In the genomic region with DNA sequence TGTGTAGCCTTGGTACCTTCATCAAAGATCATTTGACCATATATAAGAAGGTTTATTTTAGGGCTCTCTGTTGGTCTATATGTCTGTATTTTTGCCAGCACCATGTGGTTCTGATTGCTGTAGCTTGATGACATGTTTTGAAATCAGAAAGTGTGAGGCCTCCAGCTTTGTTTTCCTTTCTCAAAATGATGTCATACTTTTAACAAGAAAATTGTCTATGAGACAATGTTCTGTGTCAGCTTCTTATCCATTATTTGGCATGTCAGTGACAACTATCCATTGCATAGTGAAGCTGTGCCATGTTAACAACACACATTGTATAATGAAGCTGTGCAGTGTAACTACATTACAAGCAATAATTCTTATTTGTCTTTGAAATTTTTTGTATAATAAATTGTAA, we compare ENCODE assay signal across 32 cellular contexts. TPM values are rescaled to one million over a fixed set of nuclear protein-coding genes. Genes with fewer than 3 reads are reported as not detected.
"Had no signal": no experiment of that assay in that cellular context is flagged by ENCODE, and none has a peak within 500 bp of the region (broad histone marks: within the 10 kb centered on the region; RNA-seq: fewer than 3 reads in every experiment).

No MANE protein-coding gene starts in this region.

- ATAC-seq: activated CD4-positive, alpha-beta T cell treated with anti-CD3 and anti-CD28 coated beads for 36 hours; activated CD8-positive, alpha-beta memory T cell treated with anti-CD3 and anti-CD28 coated beads, Interleukin-2, amount 10 ng/mL, durations not matched to agents 7 days and 5 days; activated CD8-positive, alpha-beta T cell treated with anti-CD3 and anti-CD28 coated beads, Interleukin-2, amount 10 ng/mL, durations not matched to agents 7 days and 5 days; activated naive CD8-positive, alpha-beta T cell treated with anti-CD3 and anti-CD28 coated beads, Interleukin-2, amount 50 U/mL, for 24 hours; body of pancreas; esophagus mucosa had no signal

- DNase-seq: activated CD4-positive, alpha-beta memory T cell treated with anti-CD3 and anti-CD28 coated beads for 36 hours; activated CD4-positive, alpha-beta T cell treated with anti-CD3 and anti-CD28 coated beads for 36 hours; activated CD4-positive, alpha-beta T cell treated with anti-CD3 and anti-CD28 coated beads, Interleukin-2, amount 10 ng/mL, durations not matched to agents 24 days and 14 days; activated CD4-positive, CD25-positive, alpha-beta regulatory T cell; activated CD4-positive, CD25-positive, alpha-beta regulatory T cell treated with anti-CD3 and anti-CD28 coated beads, Interleukin-2, amount 50 U/mL, for 72 hours; activated CD8-positive, alpha-beta memory T cell treated with anti-CD3 and anti-CD28 coated beads, Interleukin-2, amount 10 ng/mL, durations not matched to agents 7 days and 5 days; activated CD8-positive, alpha-beta memory T cell treated with anti-CD3 and anti-CD28 coated beads, Interleukin-2, amount 50 U/mL, for 4 hours; activated CD8-positive, alpha-beta T cell treated with anti-CD3 and anti-CD28 coated beads, Interleukin-2, amount 10 ng/mL, durations not matched to agents 7 days and 5 days; activated effector memory CD4-positive, alpha-beta T cell treated with anti-CD3 and anti-CD28 coated beads, Interleukin-2, amount 50 U/mL, for 16 hours; activated naive CD4-positive, alpha-beta T cell treated with anti-CD3 and anti-CD28 coated beads for 36 hours; activated naive CD8-positive, alpha-beta T cell treated with anti-CD3 and anti-CD28 coated beads for 36 hours; activated naive CD8-positive, alpha-beta T cell treated with anti-CD3 and anti-CD28 coated beads, Interleukin-2, amount 50 U/mL, for 24 hours; activated T-cell treated with anti-CD3 and anti-CD28 coated beads, Interleukin-2, amount 50 U/mL, for 1 hour; activated T-cell treated with anti-CD3 and anti-CD28 coated beads, Interleukin-2, amount 50 U/mL, for 48 hours; adrenal gland; amygdala; aorta; body of pancreas; central memory CD4-positive, alpha-beta T cell; cerebellar nuclear complex; dorsolateral prefrontal cortex; effector memory CD4-positive, alpha-beta T cell; endodermal cell; head of caudate nucleus; T-helper 2 cell had no signal

- H3K27ac ChIP-seq: adrenal gland, body of pancreas, cardiac muscle cell, coronary artery, dorsolateral prefrontal cortex had no signal

- FAIRE-seq: frontal cortex had no signal

- H3K36me3 ChIP-seq: adrenal gland, cardiac muscle cell had no signal

- H3K4me3 ChIP-seq: adrenal gland, body of pancreas, cardiac muscle cell, coronary artery, dorsolateral prefrontal cortex had no signal

- H3K27me3 ChIP-seq: adrenal gland, body of pancreas, cardiac muscle cell, dorsolateral prefrontal cortex had no signal

- H3K9me3 ChIP-seq: adrenal gland, body of pancreas had no signal

- H3K4me1 ChIP-seq: adrenal gland, body of pancreas had no signal

RNA-seq across cellular contexts. Expression of a gene that starts 9.1 kb away (rescaled TPM):
- total RNA-seq: activated CD4-positive, alpha-beta memory T cell treated with anti-CD3 and anti-CD28 coated beads for 36 hours; activated CD4-positive, alpha-beta T cell treated with anti-CD3 and anti-CD28 coated beads for 36 hours; activated CD4-positive, alpha-beta T cell treated with anti-CD3 and anti-CD28 coated beads, Interleukin-2, amount 10 ng/mL, durations not matched to agents 24 days and 14 days; activated CD8-positive, alpha-beta T cell treated with anti-CD3 and anti-CD28 coated beads, Interleukin-2, amount 10 ng/mL, durations not matched to agents 7 days and 5 days; activated naive CD4-positive, alpha-beta T cell treated with anti-CD3 and anti-CD28 coated beads for 36 hours; activated T-helper 1 cell treated with anti-CD3 and anti-CD28 coated beads, Interleukin-12 subunit alpha, Interleukin-12 subunit beta, Interleukin-2, Interleukin-4 antibody, amounts not matched to agents 30 ng/mL and 10 ng/mL and 1 ng/mL, durations not matched to agents 14 hours and 24 hours and 36 hours; activated T-helper 2 cell treated with anti-CD3 and anti-CD28 coated beads, Interferon-gamma antibody, Interleukin-2, Interleukin-4, amounts not matched to agents 10 μg/mL and 5 μg/mL and 100 μg/mL, durations not matched to agents 14 hours and 24 hours and 36 hours; T-helper 1 cell treated with Interleukin-12 subunit alpha and Interleukin-12 subunit beta and Interleukin-4 antibody, amounts not matched to agents 30 ng/mL and 1 ng/mL, for 36 hours had no signal
